In genomic region chr5:29879401-29879800, GRCh38 we compare ENCODE assay signal across 39 cellular contexts.
"Had no signal": no experiment of that assay in that cellular context is flagged by ENCODE, and none has a peak within 500 bp of the region (broad histone marks: within the 10 kb centered on the region; RNA-seq: fewer than 3 reads in every experiment).

No MANE protein-coding gene starts in this region.

- FAIRE-seq: astrocyte, bronchial epithelial cell had no signal

- H3K27ac Mint-ChIP-seq: activated naive CD4-positive, alpha-beta T cell treated with anti-CD3 and anti-CD28 coated beads for 36 hours; activated naive CD4-positive, alpha-beta T cell treated with anti-CD3 and anti-CD28 coated beads, Interleukin-2, amount 10 ng/mL, durations not matched to agents 7 days and 5 days; activated naive CD4-positive, alpha-beta T cell treated with anti-CD3 and anti-CD28 coated beads, Interleukin-2, amount 50 U/mL, for 24 hours; activated naive CD4-positive, alpha-beta T cell treated with anti-CD3 and anti-CD28 coated beads, Interleukin-2, amount 50 U/mL, for 72 hours; activated naive CD8-positive, alpha-beta T cell; activated naive CD8-positive, alpha-beta T cell treated with anti-CD3 and anti-CD28 coated beads, Interleukin-2, amount 10 ng/mL, durations not matched to agents 7 days and 5 days; activated naive CD8-positive, alpha-beta T cell treated with anti-CD3 and anti-CD28 coated beads, Interleukin-2, amount 50 U/mL, for 24 hours; activated T-cell treated with anti-CD3 and anti-CD28 coated beads, Interleukin-2, amount 50 U/mL, for 24 hours; activated T-cell treated with anti-CD3 and anti-CD28 coated beads, Interleukin-2, amount 50 U/mL, for 72 hours; activated T-helper 1 cell treated with anti-CD3 and anti-CD28 coated beads, Interleukin-12 subunit alpha, Interleukin-12 subunit beta, Interleukin-2, Interleukin-4 antibody, amounts not matched to agents 30 ng/mL and 10 ng/mL and 1 ng/mL, durations not matched to agents 14 hours and 24 hours and 36 hours; activated T-helper 17 cell treated with anti-CD3 and anti-CD28 coated beads, Interleukin-2, amount 50 U/mL, for 72 hours; activated T-helper 2 cell treated with anti-CD3 and anti-CD28 coated beads, Interferon-gamma antibody, Interleukin-2, Interleukin-4, amounts not matched to agents 10 μg/mL and 5 μg/mL and 100 μg/mL, durations not matched to agents 14 hours and 24 hours and 36 hours; brain had no signal

- H3K27me3 ChIP-seq: adrenal gland, ascending aorta, body of pancreas, brain microvascular endothelial cell, breast epithelium, cardiac muscle cell had no signal

- ATAC-seq: activated naive CD4-positive, alpha-beta T cell treated with anti-CD3 and anti-CD28 coated beads, Interleukin-2, amount 50 U/mL, for 72 hours; activated naive CD8-positive, alpha-beta T cell treated with anti-CD3 and anti-CD28 coated beads, Interleukin-2, amount 50 U/mL, for 24 hours; activated T-cell treated with anti-CD3 and anti-CD28 coated beads, Interleukin-2, amount 50 U/mL, for 4 hours; activated T-cell treated with anti-CD3 and anti-CD28 coated beads, Interleukin-2, amount 50 U/mL, for 72 hours; activated T-helper 17 cell treated with anti-CD3 and anti-CD28 coated beads, Interleukin-2, amount 50 U/mL, for 72 hours; body of pancreas had no signal

- H3K9me3 ChIP-seq: adrenal gland, ascending aorta, breast epithelium had no signal

- H3K36me3 ChIP-seq: adrenal gland, ascending aorta, brain microvascular endothelial cell, breast epithelium, cardiac muscle cell had no signal

- H3K36me3 Mint-ChIP-seq: activated naive CD4-positive, alpha-beta T cell treated with anti-CD3 and anti-CD28 coated beads, Interleukin-2, amount 10 ng/mL, durations not matched to agents 7 days and 5 days; activated naive CD4-positive, alpha-beta T cell treated with anti-CD3 and anti-CD28 coated beads, Interleukin-2, amount 50 U/mL, for 24 hours; activated naive CD8-positive, alpha-beta T cell; activated naive CD8-positive, alpha-beta T cell treated with anti-CD3 and anti-CD28 coated beads, Interleukin-2, amount 10 ng/mL, durations not matched to agents 7 days and 5 days; brain had no signal

- H3K27ac ChIP-seq: adrenal gland, ascending aorta, body of pancreas, brain microvascular endothelial cell, breast epithelium, cardiac muscle cell had no signal

- H3K4me1 Mint-ChIP-seq: activated naive CD4-positive, alpha-beta T cell treated with anti-CD3 and anti-CD28 coated beads, Interleukin-2, amount 10 ng/mL, durations not matched to agents 7 days and 5 days; activated naive CD4-positive, alpha-beta T cell treated with anti-CD3 and anti-CD28 coated beads, Interleukin-2, amount 50 U/mL, for 24 hours; activated naive CD8-positive, alpha-beta T cell treated with anti-CD3 and anti-CD28 coated beads, Interleukin-2, amount 10 ng/mL, durations not matched to agents 7 days and 5 days; activated naive CD8-positive, alpha-beta T cell treated with anti-CD3 and anti-CD28 coated beads, Interleukin-2, amount 50 U/mL, for 24 hours; activated T-helper 17 cell treated with anti-CD3 and anti-CD28 coated beads, Interleukin-2, amount 50 U/mL, for 72 hours; brain; central memory CD8-positive, alpha-beta T cell had no signal

- H3K9me3 Mint-ChIP-seq: brain had no signal

- DNase-seq: activated effector memory CD4-positive, alpha-beta T cell treated with anti-CD3 and anti-CD28 coated beads, Interleukin-2, amount 50 U/mL, for 16 hours; activated effector memory CD4-positive, alpha-beta T cell treated with Interleukin-2 at 50 U/mL for 16 hours; activated gamma-delta T cell; activated gamma-delta T cell treated with Interleukin-2 at 50 U/mL for 16 hours; activated naive CD4-positive, alpha-beta T cell; activated naive CD4-positive, alpha-beta T cell treated with anti-CD3 and anti-CD28 coated beads for 36 hours; activated naive CD4-positive, alpha-beta T cell treated with anti-CD3 and anti-CD28 coated beads, Interleukin-2, amount 10 ng/mL, durations not matched to agents 7 days and 5 days; activated naive CD4-positive, alpha-beta T cell treated with anti-CD3 and anti-CD28 coated beads, Interleukin-2, amount 50 U/mL, for 16 hours; activated naive CD4-positive, alpha-beta T cell treated with Interleukin-2 at 50 U/mL for 16 hours; activated naive CD8-positive, alpha-beta T cell treated with anti-CD3 and anti-CD28 coated beads, Interleukin-2, amount 10 ng/mL, durations not matched to agents 7 days and 5 days; activated naive CD8-positive, alpha-beta T cell treated with anti-CD3 and anti-CD28 coated beads, Interleukin-2, amount 50 U/mL, for 24 hours; activated T-cell treated with anti-CD3 and anti-CD28 coated beads, Interleukin-2, amount 50 U/mL, for 1 hour; activated T-cell treated with anti-CD3 and anti-CD28 coated beads, Interleukin-2, amount 50 U/mL, for 24 hours; activated T-cell treated with anti-CD3 and anti-CD28 coated beads, Interleukin-2, amount 50 U/mL, for 4 hours; activated T-cell treated with anti-CD3 and anti-CD28 coated beads, Interleukin-2, amount 50 U/mL, for 48 hours; activated T-cell treated with anti-CD3 and anti-CD28 coated beads, Interleukin-2, amount 50 U/mL, for 72 hours; adrenal gland; amniotic stem cell; amygdala; anterior cingulate cortex; aorta; body of pancreas; brain microvascular endothelial cell; caudate nucleus; central memory CD4-positive, alpha-beta T cell; cerebellar nuclear complex had no signal

- H3K4me1 ChIP-seq: adrenal gland, ascending aorta, body of pancreas, breast epithelium had no signal

- H3K27me3 Mint-ChIP-seq: activated naive CD4-positive, alpha-beta T cell treated with anti-CD3 and anti-CD28 coated beads, Interleukin-2, amount 10 ng/mL, durations not matched to agents 7 days and 5 days; activated naive CD4-positive, alpha-beta T cell treated with anti-CD3 and anti-CD28 coated beads, Interleukin-2, amount 50 U/mL, for 24 hours; activated naive CD8-positive, alpha-beta T cell; activated naive CD8-positive, alpha-beta T cell treated with anti-CD3 and anti-CD28 coated beads, Interleukin-2, amount 10 ng/mL, durations not matched to agents 7 days and 5 days; activated naive CD8-positive, alpha-beta T cell treated with anti-CD3 and anti-CD28 coated beads, Interleukin-2, amount 50 U/mL, for 24 hours; activated T-cell treated with anti-CD3 and anti-CD28 coated beads, Interleukin-2, amount 50 U/mL, for 24 hours; activated T-helper 17 cell treated with anti-CD3 and anti-CD28 coated beads, Interleukin-2, amount 50 U/mL, for 72 hours; brain; central memory CD8-positive, alpha-beta T cell had no signal

- H3K4me3 Mint-ChIP-seq: activated naive CD4-positive, alpha-beta T cell treated with anti-CD3 and anti-CD28 coated beads for 36 hours; activated naive CD4-positive, alpha-beta T cell treated with anti-CD3 and anti-CD28 coated beads, Interleukin-2, amount 10 ng/mL, durations not matched to agents 7 days and 5 days; activated naive CD4-positive, alpha-beta T cell treated with anti-CD3 and anti-CD28 coated beads, Interleukin-2, amount 50 U/mL, for 24 hours; activated naive CD8-positive, alpha-beta T cell; activated naive CD8-positive, alpha-beta T cell treated with anti-CD3 and anti-CD28 coated beads, Interleukin-2, amount 10 ng/mL, durations not matched to agents 7 days and 5 days; activated naive CD8-positive, alpha-beta T cell treated with anti-CD3 and anti-CD28 coated beads, Interleukin-2, amount 50 U/mL, for 24 hours; activated T-cell treated with anti-CD3 and anti-CD28 coated beads, Interleukin-2, amount 50 U/mL, for 24 hours; activated T-cell treated with anti-CD3 and anti-CD28 coated beads, Interleukin-2, amount 50 U/mL, for 4 hours; activated T-cell treated with anti-CD3 and anti-CD28 coated beads, Interleukin-2, amount 50 U/mL, for 72 hours; activated T-helper 1 cell treated with anti-CD3 and anti-CD28 coated beads, Interleukin-12 subunit alpha, Interleukin-12 subunit beta, Interleukin-2, Interleukin-4 antibody, amounts not matched to agents 30 ng/mL and 10 ng/mL and 1 ng/mL, durations not matched to agents 14 hours and 24 hours and 36 hours; activated T-helper 17 cell treated with anti-CD3 and anti-CD28 coated beads, Interleukin-2, amount 50 U/mL, for 72 hours; brain; central memory CD8-positive, alpha-beta T cell had no signal

- H3K4me3 ChIP-seq: adrenal gland, ascending aorta, body of pancreas, breast epithelium, cardiac muscle cell had no signal
